ENCODE assay signal across 1 cellular context in the genomic region with DNA sequence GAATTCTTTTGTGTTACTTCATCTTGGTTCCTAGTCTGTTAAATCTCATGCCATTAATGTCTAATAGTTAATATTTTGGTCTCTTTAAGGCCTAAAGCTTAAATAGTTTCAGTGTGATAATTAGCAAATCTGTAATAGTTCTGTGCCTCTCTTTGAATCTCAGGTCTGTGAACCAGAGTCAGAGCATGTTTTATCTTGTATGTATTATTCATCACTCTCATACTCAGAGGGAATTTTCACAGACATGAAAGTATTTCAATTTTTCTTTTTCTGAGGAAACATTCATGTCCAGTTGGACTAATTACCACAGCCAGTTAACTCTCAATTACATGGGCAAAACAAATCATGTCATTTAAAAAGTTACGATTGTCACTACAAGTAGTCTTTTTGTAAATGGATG.
TF ChIP-seq lines count a peak whose summit lies in the region.

No MANE protein-coding gene starts in this region.

TF ChIP-seq in GM12878, 131 proteins besides CTCF, POLR2A, EP300 and RAD21 (continued from another document):
- TF ChIP-seq, protein P1, sequence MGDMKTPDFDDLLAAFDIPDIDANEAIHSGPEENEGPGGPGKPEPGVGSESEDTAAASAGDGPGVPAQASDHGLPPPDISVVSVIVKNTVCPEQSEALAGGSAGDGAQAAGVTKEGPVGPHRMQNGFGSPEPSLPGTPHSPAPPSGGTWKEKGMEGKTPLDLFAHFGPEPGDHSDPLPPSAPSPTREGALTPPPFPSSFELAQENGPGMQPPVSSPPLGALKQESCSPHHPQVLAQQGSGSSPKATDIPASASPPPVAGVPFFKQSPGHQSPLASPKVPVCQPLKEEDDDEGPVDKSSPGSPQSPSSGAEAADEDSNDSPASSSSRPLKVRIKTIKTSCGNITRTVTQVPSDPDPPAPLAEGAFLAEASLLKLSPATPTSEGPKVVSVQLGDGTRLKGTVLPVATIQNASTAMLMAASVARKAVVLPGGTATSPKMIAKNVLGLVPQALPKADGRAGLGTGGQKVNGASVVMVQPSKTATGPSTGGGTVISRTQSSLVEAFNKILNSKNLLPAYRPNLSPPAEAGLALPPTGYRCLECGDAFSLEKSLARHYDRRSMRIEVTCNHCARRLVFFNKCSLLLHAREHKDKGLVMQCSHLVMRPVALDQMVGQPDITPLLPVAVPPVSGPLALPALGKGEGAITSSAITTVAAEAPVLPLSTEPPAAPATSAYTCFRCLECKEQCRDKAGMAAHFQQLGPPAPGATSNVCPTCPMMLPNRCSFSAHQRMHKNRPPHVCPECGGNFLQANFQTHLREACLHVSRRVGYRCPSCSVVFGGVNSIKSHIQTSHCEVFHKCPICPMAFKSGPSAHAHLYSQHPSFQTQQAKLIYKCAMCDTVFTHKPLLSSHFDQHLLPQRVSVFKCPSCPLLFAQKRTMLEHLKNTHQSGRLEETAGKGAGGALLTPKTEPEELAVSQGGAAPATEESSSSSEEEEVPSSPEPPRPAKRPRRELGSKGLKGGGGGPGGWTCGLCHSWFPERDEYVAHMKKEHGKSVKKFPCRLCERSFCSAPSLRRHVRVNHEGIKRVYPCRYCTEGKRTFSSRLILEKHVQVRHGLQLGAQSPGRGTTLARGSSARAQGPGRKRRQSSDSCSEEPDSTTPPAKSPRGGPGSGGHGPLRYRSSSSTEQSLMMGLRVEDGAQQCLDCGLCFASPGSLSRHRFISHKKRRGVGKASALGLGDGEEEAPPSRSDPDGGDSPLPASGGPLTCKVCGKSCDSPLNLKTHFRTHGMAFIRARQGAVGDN (IDR thresholded peaks at IDR 0.05), result no peak
- TF ChIP-seq NR2C1 (IDR thresholded peaks at IDR 0.05), result no peak
